Comparison of ENCODE assay signal across 27 cellular contexts in the genomic region with DNA sequence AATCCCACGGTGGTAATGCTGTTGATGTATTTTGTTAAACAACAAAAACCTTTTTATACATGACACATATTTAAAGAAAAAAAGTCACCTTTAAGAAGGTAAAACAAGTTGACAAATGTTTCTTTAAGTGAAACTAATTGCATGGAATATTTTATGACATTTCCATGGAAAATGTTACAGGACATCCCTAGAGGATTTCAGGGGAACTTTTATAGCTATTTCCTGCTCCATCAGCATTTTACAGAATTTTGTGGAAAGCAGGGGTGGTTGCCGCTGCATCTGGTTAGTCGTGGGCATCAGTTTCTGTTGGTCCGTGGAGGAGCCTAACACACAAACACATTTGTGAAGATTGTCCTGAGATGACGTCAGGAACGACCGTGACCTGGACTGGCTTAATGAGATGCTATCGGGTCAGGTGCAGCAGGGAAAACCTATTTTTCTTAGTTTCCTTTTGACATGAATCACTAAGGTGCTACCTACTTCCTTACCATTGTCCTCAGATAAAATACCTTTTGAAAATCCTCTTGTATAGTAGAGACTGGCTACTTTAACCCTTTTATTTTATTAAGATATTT.
"Had no signal": no experiment of that assay in that cellular context is flagged by ENCODE, and none has a peak within 500 bp of the region (broad histone marks: within the 10 kb centered on the region; RNA-seq: fewer than 3 reads in every experiment).

No MANE protein-coding gene starts in this region.

- H3K79me2 ChIP-seq: parathyroid adenoma had no signal

- H3K4me3 Mint-ChIP-seq: immature natural killer cell; natural killer cell treated with Interleukin-12 subunit alpha and Interleukin-12 subunit beta and Interleukin-15 and Interleukin-18, amount 100 ng/mL, for 72 hours; neural progenitor cell; stimulated activated memory B cell treated with anti-CD40 and anti-IgM and Interleukin-4, amounts not matched to agents 10 μg/mL and 1 μg/mL and 100 μg/mL, for 72 hours; stimulated activated naive CD8-positive, alpha-beta T cell treated with anti-CD3 and anti-CD28 coated beads, Interleukin-15, Interleukin-2, amounts not matched to agents 100 ng/mL and 50 ng/mL, for 24 hours had no signal

- H3K4me1 ChIP-seq: prostate gland, spleen, tibial artery had no signal

- H3K36me3 ChIP-seq: esophagus muscularis mucosa, gastroesophageal sphincter, neural progenitor cell, prostate gland, spleen, tibial artery had no signal

- H3K4me1 Mint-ChIP-seq: immature natural killer cell; stimulated activated memory B cell treated with anti-CD40 and anti-IgM and Interleukin-4, amounts not matched to agents 10 μg/mL and 1 μg/mL and 100 μg/mL, for 72 hours had no signal

- FAIRE-seq: keratinocyte had no signal

- ATAC-seq: gastroesophageal sphincter; left cardiac atrium; left ventricle myocardium superior; natural killer cell treated with Interleukin-12 subunit alpha and Interleukin-12 subunit beta and Interleukin-15 and Interleukin-18, amount 100 ng/mL, for 72 hours; sciatic nerve; stimulated activated memory B cell treated with anti-CD40 and anti-IgM and Interleukin-4, amounts not matched to agents 10 μg/mL and 1 μg/mL and 100 μg/mL, for 72 hours had no signal

- H3K27me3 ChIP-seq: esophagus muscularis mucosa, gastroesophageal sphincter, neural progenitor cell, spleen, tibial artery had no signal

- H3K27ac Mint-ChIP-seq: immature natural killer cell; natural killer cell treated with Interleukin-12 subunit alpha and Interleukin-12 subunit beta and Interleukin-15 and Interleukin-18, amount 100 ng/mL, for 72 hours; neural progenitor cell; stimulated activated memory B cell treated with anti-CD40 and anti-IgM and Interleukin-4, amounts not matched to agents 10 μg/mL and 1 μg/mL and 100 μg/mL, for 72 hours; stimulated activated naive CD8-positive, alpha-beta T cell treated with anti-CD3 and anti-CD28 coated beads, Interleukin-15, Interleukin-2, amounts not matched to agents 100 ng/mL and 50 ng/mL, for 24 hours had no signal

- H3K36me3 Mint-ChIP-seq: immature natural killer cell; natural killer cell treated with Interleukin-12 subunit alpha and Interleukin-12 subunit beta and Interleukin-15 and Interleukin-18, amount 100 ng/mL, for 72 hours; neural progenitor cell; stimulated activated memory B cell treated with anti-CD40 and anti-IgM and Interleukin-4, amounts not matched to agents 10 μg/mL and 1 μg/mL and 100 μg/mL, for 72 hours had no signal

- H2AFZ ChIP-seq: neural progenitor cell, parathyroid adenoma had no signal

- DNase-seq: effector memory CD4-positive, alpha-beta T cell; foreskin fibroblast; immature natural killer cell; left cardiac atrium; left ventricle myocardium superior; mesenchymal stem cell; midbrain; nucleus accumbens; retina; spleen; stimulated activated CD4-positive, alpha-beta T cell treated with anti-CD3 and anti-CD28 coated beads, Interleukin-15, amount 100 ng/mL, for 24 hours; stimulated activated CD4-positive, alpha-beta T cell treated with anti-CD3 and anti-CD28 coated beads, Interleukin-1b, Interleukin-23, amount 100 ng/mL, for 48 hours; stimulated activated CD4-positive, alpha-beta T cell treated with anti-CD3 and anti-CD28 coated beads, Interleukin-4, amount 100 ng/mL, for 24 hours; tibial artery had no signal

- H3K27me3 Mint-ChIP-seq: stimulated activated memory B cell treated with anti-CD40 and anti-IgM and Interleukin-4, amounts not matched to agents 10 μg/mL and 1 μg/mL and 100 μg/mL, for 72 hours; stimulated activated naive CD8-positive, alpha-beta T cell treated with anti-CD3 and anti-CD28 coated beads, Interleukin-15, Interleukin-2, amounts not matched to agents 100 ng/mL and 50 ng/mL, for 24 hours had no signal

- H3K9me3 ChIP-seq: esophagus muscularis mucosa, gastroesophageal sphincter, prostate gland, spleen, tibial artery had no signal

- H3K4me2 ChIP-seq: neural progenitor cell had no signal

- H3K4me3 ChIP-seq: coronary artery, esophagus muscularis mucosa, gastroesophageal sphincter, lung, neural progenitor cell, prostate gland, spleen, tibial artery had no signal

- H3K27ac ChIP-seq: coronary artery, epithelial cell of prostate, esophagus muscularis mucosa, gastroesophageal sphincter, neural progenitor cell, parathyroid adenoma, prostate gland, spleen, tibial artery had no signal
